In genomic region chr14:35341454-35342159, GRCh38 we compare ENCODE assay signal across 8 cellular contexts. TPM values are rescaled to one million over a fixed set of nuclear protein-coding genes. Genes with fewer than 3 reads are reported as not detected.
DNase-seq lines count a peak whose midpoint lies in the region; ATAC-seq and TF ChIP-seq lines count a peak whose summit lies in the region.

No MANE protein-coding gene starts in this region.

- H3K4me3 ChIP-seq in HL-60 (replicated peaks; ENCODE audit: insufficient read depth, low read length): no peak overlapping the region
- H3K4me3 ChIP-seq in sigmoid colon: peak overlapping the region in 3 of 4 donors; percentile 26 to 39 (median 39)

- H3K27ac ChIP-seq in HL-60 (replicated peaks) (peak overlapping the region; percentile 23), sigmoid colon (peak overlapping the region; percentile 91 to 99 (median 94))

- ATAC-seq in HG02973 (IDR thresholded peaks at IDR 0.05; ENCODE audit: unreplicated experiment): no peak
- no peak for ATAC-seq in GM19395 (IDR thresholded peaks at IDR 0.05; ENCODE audit: unreplicated experiment)

- H3K27me3 ChIP-seq in HL-60 (ENCODE audit: insufficient read depth, poor library complexity, severe bottlenecking) (no peaks in the 10 kb centered on the region), sigmoid colon (no peaks in the 10 kb centered on the region)

- TF ChIP-seq EP300 in sigmoid colon (IDR thresholded peaks at IDR 0.05): peak in 3 of 4 donors; percentile 2 to 76 (median 19)

- 6 to 29% methylated on average over 17 of the region's 17 CpGs for WGBS in sigmoid colon, 2 donors

- no peaks in the 10 kb centered on the region for H3K36me3 ChIP-seq in sigmoid colon

- in situ Hi-C loops in T47D (cut with HindIII; ENCODE audit: low pct_unique_long_range_greater_than_20kb, low sequenced_read_pairs): no loop called here

- no peaks in the 10 kb centered on the region for H3K9me3 ChIP-seq in sigmoid colon

- peak; percentile 25 for DNase-seq in COLO668 (lab: John Stamatoyannopoulos, UW; ENCODE audit: unreplicated experiment)
- peak in 1 of 2 experiments; percentile 90 for DNase-seq in HL-60 (ENCODE audit: low read depth in 1 of 2, low spot score in 1 of 2)
- peak; percentile 71 for DNase-seq in NOMO-1 treated with DMSO at 0.1 percent for 48 hours (lab: John Stamatoyannopoulos, UW; ENCODE audit: unreplicated experiment)
- peak; percentile 85 to 98 for DNase-seq in T47D (ENCODE audit: low read depth in 1 of 2, low spot score in 1 of 2)
- DNase-seq in iPS-NIHi11 (ENCODE audit: low spot score): peak; percentile 80
- DNase-seq in sigmoid colon: peak; percentile 99

- peak in 1 of 2 donors; percentile 65 for TF ChIP-seq POLR2A in sigmoid colon (IDR thresholded peaks at IDR 0.05)

- intact Hi-C loops in sigmoid colon (cut with DNase I): loop anchor here (1.0 kb wide), 2 partner anchors 44 to 63 kb away; partner anchors contain the start of gene NFKBIA

- H3K4me1 ChIP-seq in sigmoid colon: peaks cover 0 to 66% (median 56%) of the 10 kb centered on the region in 4 donors

- TF ChIP-seq CTCF in HL-60 (IDR thresholded peaks at IDR 0.05; ENCODE audit: insufficient read depth, low read length) (no peak), sigmoid colon (IDR thresholded peaks at IDR 0.05) (no peak)

RNA-seq across cellular contexts. Expression of gene PSMA6, which starts 49.4 kb away (rescaled TPM):
- total RNA-seq in sigmoid colon: 100 to 1,000 TPM; 104 to 203 (median 169) TPM
- polyA plus RNA-seq in sigmoid colon: 100 to 1,000 TPM; 240 to 344 (median 257) TPM
